10 cellular contexts compared by ENCODE assay signal in the genomic region with DNA sequence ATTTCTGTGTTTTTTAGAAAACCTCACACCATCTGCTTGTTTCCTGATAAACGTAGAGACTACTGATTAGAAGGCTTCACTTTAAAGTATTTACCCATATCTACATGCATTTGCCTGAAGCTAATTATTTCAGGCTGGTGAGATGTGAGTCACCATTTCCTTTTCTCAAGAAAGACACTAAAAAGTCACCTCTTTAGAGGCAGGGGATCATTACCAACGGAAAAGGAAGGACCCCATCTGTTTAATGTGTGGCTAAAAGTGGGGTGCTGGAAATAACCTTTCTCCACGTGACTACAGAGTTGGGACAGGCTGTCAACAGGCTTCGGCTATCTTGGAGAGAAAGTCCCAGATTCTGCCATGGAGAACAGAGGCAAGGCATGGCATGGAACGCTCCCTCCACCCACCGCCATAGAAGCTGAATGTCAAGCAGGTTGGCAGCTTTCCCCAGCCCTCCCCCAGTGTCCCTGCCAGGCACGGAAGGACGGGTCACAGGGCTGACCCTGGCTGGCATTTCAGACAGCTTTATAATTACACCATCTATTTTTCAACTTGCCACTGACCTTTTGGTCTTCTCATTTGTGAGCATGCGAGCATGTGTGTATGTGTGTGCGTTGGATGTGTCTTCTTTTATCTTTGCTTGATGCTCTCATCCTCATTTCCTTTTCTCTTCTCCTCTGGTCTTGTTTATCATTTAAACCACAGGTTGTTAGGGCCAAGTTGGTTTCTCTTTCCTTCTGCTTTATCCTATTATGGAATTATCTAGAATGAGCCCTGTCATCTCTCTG.
DNase-seq lines count a peak whose midpoint lies in the region; ATAC-seq and TF ChIP-seq lines count a peak whose summit lies in the region.
"Had no signal": no experiment of that assay in that cellular context is flagged by ENCODE, and none has a peak within 500 bp of the region (broad histone marks: within the 10 kb centered on the region; RNA-seq: fewer than 3 reads in every experiment).

No MANE protein-coding gene starts in this region.

- no peaks in the 10 kb centered on the region for H3K36me3 Mint-ChIP-seq in activated T-cell treated with anti-CD3 and anti-CD28 coated beads, Interleukin-2, amount 50 U/mL, for 4 hours (ENCODE audit: insufficient read depth)

- WGBS in mesendoderm (ENCODE audit: extremely low coverage, insufficient coverage, low lambda C conversion rate), result no CpG with 5 or more reads among the region's 10 CpGs

- H3K79me2 ChIP-seq in mesendoderm (ENCODE audit: control insufficient read depth, insufficient read depth, low read length), result no peaks in the 10 kb centered on the region

- H3K4me1 ChIP-seq in mesendoderm (ENCODE audit: control insufficient read depth, low read depth, low read length), result no peaks in the 10 kb centered on the region

- H2BK120ac ChIP-seq in mesendoderm (ENCODE audit: low read depth, low read length), result no peak overlapping the region

- H3K36me3 ChIP-seq in BJ (ENCODE audit: control insufficient read depth, insufficient read depth, low read length) (no peaks in the 10 kb centered on the region), mesendoderm (ENCODE audit: control insufficient read depth, insufficient read depth, low read length) (no peaks in the 10 kb centered on the region)
- H3K36me3 ChIP-seq: cardiac muscle cell had no signal

- H4K5ac ChIP-seq in mesendoderm (ENCODE audit: low read length), result no peak overlapping the region

- no peaks in the 10 kb centered on the region for H3K27me3 Mint-ChIP-seq in activated T-cell treated with anti-CD3 and anti-CD28 coated beads, Interleukin-2, amount 50 U/mL, for 4 hours (ENCODE audit: low read depth)

- no peak overlapping the region for H4K8ac ChIP-seq in mesendoderm (ENCODE audit: low read depth, low read length)

- H3K79me1 ChIP-seq in mesendoderm (ENCODE audit: low read length), result no peaks in the 10 kb centered on the region

- TF ChIP-seq CTCF in BJ (IDR thresholded peaks at IDR 0.05; ENCODE audit: insufficient read depth, low read depth, low read length) (no peak), GM13976 (IDR thresholded peaks at IDR 0.05; ENCODE audit: borderline replicate concordance, control extremely low read depth, extremely low read depth, insufficient read depth, missing control alignments) (no peak), GM10248 (IDR thresholded peaks at IDR 0.05; ENCODE audit: control extremely low read depth, extremely low read depth, low read depth, missing control alignments) (no peak)

- no peak overlapping the region for H3K27ac ChIP-seq in mesendoderm (ENCODE audit: low read depth, low read length)
- H3K27ac ChIP-seq: cardiac muscle cell had no signal

- H2BK5ac ChIP-seq in mesendoderm (ENCODE audit: low read length), result no peak overlapping the region

- POLR2A ChIA-PET in BJ (lab: Charles Lee), result no interaction called here
- POLR2A ChIA-PET in GM10248 (lab: Yijun Ruan, JAX), result interaction anchor here (0.6 kb wide), 1 partner anchor 725 kb away, joined by 11 read pairs; no protein-coding TSS in a partner anchor

- no peak overlapping the region for H3K23ac ChIP-seq in mesendoderm (ENCODE audit: low read length)

- peak overlapping the region; percentile 41 for H3K18ac ChIP-seq in mesendoderm (ENCODE audit: low read length)

- peaks cover 3% of the 10 kb centered on the region for H3K9me3 Mint-ChIP-seq in activated T-cell treated with anti-CD3 and anti-CD28 coated beads, Interleukin-2, amount 50 U/mL, for 4 hours

- no peak overlapping the region for H3K56ac ChIP-seq in mesendoderm (ENCODE audit: low read length)

- peak; percentile 11 for DNase-seq in BJ (ENCODE audit: low read depth)
- DNase-seq in KG1 (lab: John Stamatoyannopoulos, UW), result peak; percentile 35
- peak; percentile 19 for DNase-seq in activated T-cell treated with anti-CD3 and anti-CD28 coated beads, Interleukin-2, amount 50 U/mL, for 4 hours
- DNase-seq in mesendoderm, result peak; percentile 75
- no peak for DNase-seq in GM13976 (ENCODE audit: low spot score)
- DNase-seq in GM10248 (ENCODE audit: extremely low spot score), result no peak
- no peak for DNase-seq in dedifferentiated amniotic fluid mesenchymal stem cell (ENCODE audit: extremely low spot score)
- DNase-seq: NCI-H1694 treated with DMSO at 0.1 percent for 48 hours had no signal

- no peak overlapping the region for H3K4me3 ChIP-seq in BJ (ENCODE audit: low read depth, low read length)
- H3K4me3 ChIP-seq in mesendoderm (ENCODE audit: low read length), result no peak overlapping the region
- H3K4me3 ChIP-seq: cardiac muscle cell had no signal

- H3K4me2 ChIP-seq in mesendoderm (ENCODE audit: low read length), result no peak overlapping the region

- no peak overlapping the region for H2AK5ac ChIP-seq in mesendoderm (ENCODE audit: low read length)

- H3K4ac ChIP-seq in mesendoderm (ENCODE audit: low read depth, low read length), result no peak overlapping the region

- no peak overlapping the region for H2BK15ac ChIP-seq in mesendoderm (replicated peaks; ENCODE audit: low read depth)

- CTCF ChIA-PET in BJ (lab: Yijun Ruan, JAX), result interaction anchor here (0.6 kb wide), 2 partner anchors 34 to 64 kb away, joined by 3 read pairs; no protein-coding TSS in a partner anchor
- CTCF ChIA-PET in GM10248 (lab: Yijun Ruan, JAX), result interaction anchor here (1.3 kb wide), 1 partner anchor 15 kb away, joined by 3 read pairs; no protein-coding TSS in a partner anchor

- H3K27me3 ChIP-seq in BJ (ENCODE audit: control insufficient read depth, insufficient read depth, low read length), result no peaks in the 10 kb centered on the region; the same call in 1 of the 2 replicates
- no peaks in the 10 kb centered on the region for H3K27me3 ChIP-seq in mesendoderm (ENCODE audit: insufficient read depth, low read length, poor library complexity)
- H3K27me3 ChIP-seq: cardiac muscle cell had no signal

- ATAC-seq in activated T-cell treated with anti-CD3 and anti-CD28 coated beads, Interleukin-2, amount 50 U/mL, for 4 hours, result peak; percentile 75
- ATAC-seq in HG03521 (IDR thresholded peaks at IDR 0.05; ENCODE audit: unreplicated experiment), result no peak

- H3K4me1 Mint-ChIP-seq in activated T-cell treated with anti-CD3 and anti-CD28 coated beads, Interleukin-2, amount 50 U/mL, for 4 hours (ENCODE audit: low read depth), result peaks cover 17% of the 10 kb centered on the region

- in situ Hi-C loops in GM13976 (cut with MboI; ENCODE audit: low sequenced_read_pairs, unreplicated experiment), result no loop called here

- no peak overlapping the region for H3K9ac ChIP-seq in mesendoderm (ENCODE audit: low read length)

- peak overlapping the region; percentile 40 for H3K4me3 Mint-ChIP-seq in activated T-cell treated with anti-CD3 and anti-CD28 coated beads, Interleukin-2, amount 50 U/mL, for 4 hours

Comparison
In these comparisons a context has a peak if more than half of its experiments do, and no peak if none do; other contexts are left out.
1. DNase-seq: peak in BJ (single experiment), KG1 (single experiment), activated T-cell treated with anti-CD3 and anti-CD28 coated beads, Interleukin-2, amount 50 U/mL, for 4 hours (single experiment) and mesendoderm (single experiment); none in GM13976 (single experiment), GM10248 (single experiment) and dedifferentiated amniotic fluid mesenchymal stem cell (single experiment).